ENCODE assay signal across 1 cellular context in genomic region chr20:1033751-1034419, GRCh38.
TF ChIP-seq lines count a peak whose summit lies in the region.

No MANE protein-coding gene starts in this region.

TF ChIP-seq in GM12878, 131 proteins besides CTCF, POLR2A, EP300 and RAD21 (continued from another document):
- no peak for TF ChIP-seq CUX1 (IDR thresholded peaks at IDR 0.05; ENCODE audit: insufficient replicate concordance, low read depth, low read length)
- no peak for TF ChIP-seq SRF (IDR thresholded peaks at IDR 0.05; ENCODE audit: low read depth in 2 of 2, low read length in 2 of 2)
- no peak for TF ChIP-seq SPI1 (IDR thresholded peaks at IDR 0.05; ENCODE audit: borderline replicate concordance, insufficient read depth, low read depth, low read length)
- peak; percentile 91 for TF ChIP-seq RAD51 (IDR thresholded peaks at IDR 0.05)
- peak; percentile 47 for TF ChIP-seq USF1 (IDR thresholded peaks at IDR 0.05; ENCODE audit: borderline replicate concordance, extremely low read length, insufficient read depth, low read depth, low read length)
- TF ChIP-seq KAT2A (conservative IDR thresholded peaks at IDR 0.05; ENCODE audit: control insufficient read depth, low read depth, low read length) = no peak
- no peak for TF ChIP-seq RFX5 (IDR thresholded peaks at IDR 0.05; ENCODE audit: low read depth, low read length)
- no peak for TF ChIP-seq NBN (IDR thresholded peaks at IDR 0.05)
- 0 out of 2 replicates have a peak, but pooled peaks have one; percentile 14 for TF ChIP-seq IKZF1 (conservative IDR thresholded peaks at IDR 0.05)
- TF ChIP-seq BMI1 (IDR thresholded peaks at IDR 0.05; ENCODE audit: borderline replicate concordance) = no peak
- no peak for TF ChIP-seq E2F8 (IDR thresholded peaks at IDR 0.05; ENCODE audit: low read depth, partially characterized antibody)
- TF ChIP-seq BHLHE40 (IDR thresholded peaks at IDR 0.05; ENCODE audit: borderline replicate concordance in 1 of 2, low read depth in 2 of 2, low read length in 1 of 2) = peak in 1 of 2 experiments; percentile 68; a peak in 2 of 4 replicates
- no peak for TF ChIP-seq ZNF274 (IDR thresholded peaks at IDR 0.05; ENCODE audit: insufficient read depth, insufficient read length)
